In genomic region chr5:181222630-181223040, GRCh38 we compare ENCODE assay signal across 8 cellular contexts. TPM values are rescaled to one million over a fixed set of nuclear protein-coding genes. Genes with fewer than 3 reads are reported as not detected.
DNase-seq lines count a peak whose midpoint lies in the region; ATAC-seq and TF ChIP-seq lines count a peak whose summit lies in the region.

No MANE protein-coding gene starts in this region.

- H3K9me3 ChIP-seq in A673 (ENCODE audit: low read depth, low read length, poor library complexity, severe bottlenecking) (no peaks in the 10 kb centered on the region), right lobe of liver (no peaks in the 10 kb centered on the region), upper lobe of right lung (no peaks in the 10 kb centered on the region)

- BruUV-seq in A673 (replicated peaks; lab: Mats Ljungman, UMichigan): no TSS peak

- H3K27ac ChIP-seq in A673 (ENCODE audit: low read depth, low read length, poor library complexity, severe bottlenecking) (peak overlapping the region; percentile 96), right lobe of liver (peak overlapping the region; percentile 87 to 95 (median 88)), upper lobe of right lung (peak overlapping the region; percentile 97)

- peak; percentile 82 for DNase-seq in A673 (ENCODE audit: low spot score)
- no peak for DNase-seq in astrocyte of the cerebellum (ENCODE audit: low read depth)
- DNase-seq in right lobe of liver: no peak
- no peak for DNase-seq in upper lobe of right lung
- no peak for DNase-seq in NK-92 treated with Interleukin-12 subunit alpha and Interleukin-12 subunit beta, amount 100 ng/mL, for 24 hours (lab: John Stamatoyannopoulos, UW)
- no peak for DNase-seq in inferior parietal cortex (ENCODE audit: extremely low spot score)

- in situ Hi-C loops in astrocyte of the cerebellum (cut with HindIII; ENCODE audit: low sequenced_read_pairs): no loop called here

- no peak for TF ChIP-seq CTCF in A673 (conservative IDR thresholded peaks at IDR 0.05; ENCODE audit: low read depth, low read length)
- TF ChIP-seq CTCF in astrocyte of the cerebellum (IDR thresholded peaks at IDR 0.05; ENCODE audit: low read depth, low read length, missing control alignments): no peak
- peak in 1 of 4 donors; percentile 7 for TF ChIP-seq CTCF in right lobe of liver (IDR thresholded peaks at IDR 0.05)
- TF ChIP-seq CTCF in upper lobe of right lung (IDR thresholded peaks at IDR 0.05): no peak

- WGBS in right lobe of liver (ENCODE audit: insufficient coverage, low coverage, low lambda C conversion rate, missing lambda C conversion rate): under 1% methylated on average over 7 of the region's 18 CpGs

- POLR2A ChIA-PET in A673 (lab: Charles Lee; ENCODE audit: low non-redundant PET): no interaction called here

- peak overlapping the region; percentile 83 for H3K4me3 ChIP-seq in A673 (ENCODE audit: low read depth, low read length, poor library complexity, severe bottlenecking)
- H3K4me3 ChIP-seq in astrocyte of the cerebellum (ENCODE audit: low read depth, low read length): peak overlapping the region; percentile 80
- peak overlapping the region; percentile 79 to 98 (median 96) for H3K4me3 ChIP-seq in right lobe of liver
- H3K4me3 ChIP-seq in upper lobe of right lung: peak overlapping the region; percentile 96

- H3K27me3 ChIP-seq in A673 (replicated peaks; ENCODE audit: insufficient read depth, low read depth, low read length, poor library complexity) (no peaks in the 10 kb centered on the region), right lobe of liver (no peaks in the 10 kb centered on the region), upper lobe of right lung (no peaks in the 10 kb centered on the region)

- no peak for TF ChIP-seq POLR2A in right lobe of liver (IDR thresholded peaks at IDR 0.05)

- CTCF ChIA-PET in A673 (lab: Charles Lee): no interaction called here

- ATAC-seq in HG02840 (IDR thresholded peaks at IDR 0.05; ENCODE audit: low FRiP score, unreplicated experiment) (peak; percentile 1), right lobe of liver (peak in 3 of 4 donors; percentile 1 to 6 (median 3)), upper lobe of right lung (peak; percentile 1), GM21723 (IDR thresholded peaks at IDR 0.05; ENCODE audit: unreplicated experiment) (no peak)

- intact Hi-C loops in A673 (cut with micrococcal nuclease; ENCODE audit: unreplicated experiment): loop anchor here (1.0 kb wide), 2 partner anchors 22 to 33 kb away; no protein-coding TSS in a partner anchor
- intact Hi-C loops in right lobe of liver (cut with DNase I): no loop called here
- intact Hi-C loops in upper lobe of right lung (cut with DNase I): no loop called here

- H3K4me1 ChIP-seq in A673 (ENCODE audit: insufficient read depth, low read length, poor library complexity, severe bottlenecking) (peaks cover 11% of the 10 kb centered on the region), right lobe of liver (peaks cover 0 to 13% (median 2%) of the 10 kb centered on the region in 4 donors), upper lobe of right lung (peaks cover 12% of the 10 kb centered on the region)

- H3K36me3 ChIP-seq in A673 (ENCODE audit: insufficient read depth, low read length, poor library complexity, severe bottlenecking) (no peaks in the 10 kb centered on the region), right lobe of liver (peaks cover 0 to 7% (median 1%) of the 10 kb centered on the region in 4 donors), upper lobe of right lung (no peaks in the 10 kb centered on the region)

RNA-seq across cellular contexts. Expression of gene TRIM41, which starts 0.4 kb away (rescaled TPM):
- total RNA-seq in A673 (2021) (24.2 and 24.6 TPM in 2 replicates), right lobe of liver (10 to 100 TPM in 4 of 6 experiments, 1 to 10 TPM in 2; 7.3 to 20.6 (median 15.9) TPM), upper lobe of right lung (26.9 TPM)

RNA-seq across cellular contexts. Expression of gene TRIM7, which starts 17.6 kb away (rescaled TPM):
- total RNA-seq in A673 (2021) (0.96 TPM in 1 of 2 replicates, not detected in the other), right lobe of liver (1 to 10 TPM in 1 of 6 experiments, under 1 TPM in 4, not detected in 1; 0.07 to 1.4 (median 0.26) TPM), upper lobe of right lung (4.9 TPM)

RNA-seq across cellular contexts. Expression of gene RACK1, which starts 21.1 kb away (rescaled TPM):
- total RNA-seq in A673 (2021) (1,719 and 1,726 TPM in 2 replicates), right lobe of liver (1,000 to 10,000 TPM in 2 of 6 experiments, 100 to 1,000 TPM in 4; 470 to 1,156 (median 552) TPM), upper lobe of right lung (1,155 TPM)

RNA-seq across cellular contexts. Expression of gene TRIM52, which starts 38.3 kb away (rescaled TPM):
- total RNA-seq in A673 (2021) (7.3 and 7.9 TPM in 2 replicates), right lobe of liver (1 to 10 TPM; 2.8 to 6.5 (median 4.6) TPM), upper lobe of right lung (16.3 TPM)
